In the genomic region with DNA sequence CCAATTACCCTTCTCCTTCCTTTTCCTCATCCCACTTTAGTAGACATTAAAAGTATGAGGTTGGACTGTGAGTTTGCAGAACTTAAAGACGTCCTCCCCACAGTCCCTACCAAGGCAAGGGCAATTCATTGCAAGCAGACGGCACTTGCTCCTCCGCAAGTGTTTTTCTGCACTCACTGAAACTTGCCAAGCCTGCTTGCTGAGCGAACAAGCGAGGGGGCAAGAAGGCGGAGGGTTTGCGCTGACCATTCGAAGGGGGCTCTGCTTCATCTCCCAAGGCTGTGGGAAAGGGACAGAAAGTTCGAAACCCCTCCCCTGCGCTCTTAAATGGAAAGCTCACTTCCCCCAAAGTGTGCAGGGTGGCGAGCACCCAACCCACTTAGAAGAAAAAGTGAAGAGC, we compare ENCODE assay signal across 9 cellular contexts. TPM values are rescaled to one million over a fixed set of nuclear protein-coding genes. Genes with fewer than 3 reads are reported as not detected.
DNase-seq lines count a peak whose midpoint lies in the region; TF ChIP-seq lines count a peak whose summit lies in the region.
"Had no signal": no experiment of that assay in that cellular context is flagged by ENCODE, and none has a peak within 500 bp of the region (broad histone marks: within the 10 kb centered on the region; RNA-seq: fewer than 3 reads in every experiment).

No MANE protein-coding gene starts in this region.

- peaks cover 47% of the 10 kb centered on the region for H3K36me3 Mint-ChIP-seq in Calu3 (ENCODE audit: insufficient read depth, unreplicated experiment)

- H3K27ac Mint-ChIP-seq in Calu3 (ENCODE audit: unreplicated experiment), result peak overlapping the region; percentile 89

- CTCF ChIA-PET in Calu3 (lab: Charles Lee), result interaction anchor here (0.9 to 2.4 kb wide), 3 partner anchors 15 to 53 kb away, joined by 6 to 7 read pairs (median 7); no protein-coding TSS in a partner anchor

- intact Hi-C loops in Calu3 (cut with micrococcal nuclease; ENCODE audit: unreplicated experiment) (loop anchor here (2.0 to 5.0 kb wide), 4 partner anchors 14 to 427 kb away; no protein-coding TSS in a partner anchor), prostate gland (cut with DNase I) (loop anchor here (10.0 kb wide), 2 partner anchors 424 to 486 kb away; no protein-coding TSS in a partner anchor)

- no peaks in the 10 kb centered on the region for H3K27me3 ChIP-seq in right atrium auricular region
- H3K27me3 ChIP-seq in prostate gland (replicated peaks; ENCODE audit: insufficient read depth), result no peaks in the 10 kb centered on the region

- DNase-seq in Calu3, result peak; percentile 20
- DNase-seq in right atrium auricular region (ENCODE audit: low spot score), result no peak
- DNase-seq in prostate gland (ENCODE audit: low spot score), result no peak
- no peak for DNase-seq in activated CD8-positive, alpha-beta memory T cell treated with anti-CD3 and anti-CD28 coated beads, Interleukin-2, amount 50 U/mL, for 48 hours
- no peak for DNase-seq in germinal center (ENCODE audit: low spot score)
- DNase-seq in NCI-H2107 treated with DMSO at 0.1 percent for 48 hours (lab: John Stamatoyannopoulos, UW; ENCODE audit: unreplicated experiment), result no peak
- DNase-seq in GM10266 (ENCODE audit: extremely low spot score), result no peak
- DNase-seq: NCI-H1092 treated with DMSO at 0.1 percent for 48 hours had no signal

- H3K4me1 ChIP-seq in right atrium auricular region, result no peaks in the 10 kb centered on the region
- no peaks in the 10 kb centered on the region for H3K4me1 ChIP-seq in prostate gland (replicated peaks)

- H3K4me1 Mint-ChIP-seq in Calu3 (ENCODE audit: low read depth, unreplicated experiment), result peaks cover 39% of the 10 kb centered on the region

- H3K4me3 Mint-ChIP-seq in Calu3 (ENCODE audit: low read depth, unreplicated experiment), result peak overlapping the region; percentile 89

- TF ChIP-seq CTCF in Calu3 (IDR thresholded peaks at IDR 0.05; ENCODE audit: unreplicated experiment) (no peak), WI38 (IDR thresholded peaks at IDR 0.05; ENCODE audit: low read depth, low read length) (no peak), right atrium auricular region (IDR thresholded peaks at IDR 0.05) (no peak), prostate gland (IDR thresholded peaks at IDR 0.05) (no peak), GM10266 (IDR thresholded peaks at IDR 0.05; ENCODE audit: control insufficient read depth, insufficient read depth, low read depth, missing control alignments) (no peak)

- no TSS peak for BruUV-seq in Calu3 (replicated peaks; lab: Mats Ljungman, UMichigan)

- no peaks in the 10 kb centered on the region for H3K27me3 Mint-ChIP-seq in Calu3 (ENCODE audit: unreplicated experiment)

- no peak for TF ChIP-seq POLR2A in prostate gland (IDR thresholded peaks at IDR 0.05)

- 0% methylated on average over 11 of the region's 11 CpGs for WGBS in prostate gland

- H3K27ac ChIP-seq in right atrium auricular region (peak overlapping the region; percentile 9 to 59), prostate gland (peak overlapping the region; percentile 53 to 69)

- H3K36me3 ChIP-seq in right atrium auricular region, result no peaks in the 10 kb centered on the region
- no peaks in the 10 kb centered on the region for H3K36me3 ChIP-seq in prostate gland

- H3K9me3 ChIP-seq in right atrium auricular region (no peaks in the 10 kb centered on the region), prostate gland (no peaks in the 10 kb centered on the region)

- H3K4me3 ChIP-seq in WI38 (ENCODE audit: low read depth, low read length), result peak overlapping the region; percentile 68
- H3K4me3 ChIP-seq in right atrium auricular region, result peak overlapping the region; percentile 38 to 56
- peak overlapping the region; percentile 27 to 35 for H3K4me3 ChIP-seq in prostate gland

- no peaks in the 10 kb centered on the region for H3K9me3 Mint-ChIP-seq in Calu3 (ENCODE audit: low read depth, unreplicated experiment)

RNA-seq across cellular contexts. Expression of a gene that starts 1.5 kb away (rescaled TPM):
- total RNA-seq in Calu3 (2022), result 70.5 and 85.6 TPM in 2 replicates
- total RNA-seq in right atrium auricular region, result 1 to 10 TPM; 8.0 to 9.6 TPM
- total RNA-seq in prostate gland, result 10 to 100 TPM; 14.6 to 26.1 TPM
